Comparison of ENCODE assay signal across 10 cellular contexts in the genomic region with DNA sequence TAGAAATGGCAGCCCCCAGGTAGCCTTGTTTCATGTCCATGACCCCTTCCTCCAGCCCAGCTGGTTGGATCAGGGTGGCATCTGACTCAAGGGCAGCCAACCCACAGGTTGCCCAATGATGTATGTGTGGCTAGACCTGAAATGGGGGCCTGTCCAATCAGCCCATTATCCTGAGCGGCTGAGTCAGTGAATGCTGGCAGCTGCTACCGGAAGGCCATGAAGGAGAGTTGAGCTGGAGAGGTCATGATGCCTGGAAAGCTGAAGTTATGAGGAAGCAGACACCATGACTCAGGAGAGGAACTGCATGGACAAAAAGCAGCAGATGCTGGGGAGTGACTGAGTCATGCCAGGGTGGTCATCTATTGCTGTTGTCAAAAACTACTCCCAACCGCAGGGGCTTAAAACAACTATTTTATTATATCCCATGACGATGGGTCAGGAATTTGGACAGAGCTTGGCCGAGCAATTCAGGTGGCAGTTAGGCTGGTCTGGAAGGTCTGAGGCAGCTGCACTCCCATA.
A peak's percentile ranks its signal among the peaks of the same experiment; 100 is the strongest.
DNase-seq lines count a peak whose midpoint lies in the region; ATAC-seq and TF ChIP-seq lines count a peak whose summit lies in the region.
"Had no signal": no experiment of that assay in that cellular context is flagged by ENCODE, and none has a peak within 500 bp of the region (broad histone marks: within the 10 kb centered on the region; RNA-seq: fewer than 3 reads in every experiment).

No MANE protein-coding gene starts in this region.

- POLR2A ChIA-PET in Caco-2 (lab: Charles Lee), result no interaction called here

- no TSS peak for BruUV-seq in Caco-2 (replicated peaks; lab: Mats Ljungman, UMichigan)

- CTCF ChIA-PET in Caco-2 (lab: Charles Lee), result interaction anchor here (0.9 kb wide), 1 partner anchor 12 kb away, joined by 3 read pairs; no protein-coding TSS in a partner anchor

- H3K9me3 ChIP-seq in HAP-1 (no peaks in the 10 kb centered on the region), Caco-2 (no peaks in the 10 kb centered on the region)

- H3K4me3 ChIP-seq in HAP-1, result no peak overlapping the region
- H3K4me3 ChIP-seq in Caco-2 (ENCODE audit: low read depth, low read length), result no peak overlapping the region

- in situ Hi-C loops in HAP-1 (cut with MboI; ENCODE audit: low sequenced_read_pairs), result no loop called here

- no peak overlapping the region for H3K27ac Mint-ChIP-seq in Caco-2 (ENCODE audit: unreplicated experiment)
- H3K27ac Mint-ChIP-seq: activated T-cell treated with anti-CD3 and anti-CD28 coated beads, Interleukin-2, amount 50 U/mL, for 72 hours had no signal

- H3K36me3 Mint-ChIP-seq in Caco-2 (ENCODE audit: insufficient read depth, unreplicated experiment), result no peaks in the 10 kb centered on the region

- H3K27me3 ChIP-seq in HAP-1 (ENCODE audit: low read depth) (peaks cover 7% of the 10 kb centered on the region; the same call in 1 of the 2 replicates), Caco-2 (replicated peaks; ENCODE audit: control insufficient read depth, insufficient read depth, low read length) (no peaks in the 10 kb centered on the region)

- no peaks in the 10 kb centered on the region for H3K4me1 Mint-ChIP-seq in Caco-2 (ENCODE audit: low read depth, unreplicated experiment)

- intact Hi-C loops in Caco-2 (cut with micrococcal nuclease; ENCODE audit: unreplicated experiment), result no loop called here

- peaks cover 10% of the 10 kb centered on the region for H3K27me3 Mint-ChIP-seq in Caco-2 (ENCODE audit: insufficient read depth, unreplicated experiment)

- no peak for TF ChIP-seq CTCF in omental fat pad (IDR thresholded peaks at IDR 0.05)
- no peak for TF ChIP-seq CTCF in Caco-2 (IDR thresholded peaks at IDR 0.05; ENCODE audit: insufficient read depth in 1 of 2, low read depth in 1 of 2, low read length in 1 of 2, severe bottlenecking in 1 of 2, unreplicated experiment in 1 of 2)

- H3K4me1 ChIP-seq in HAP-1 (no peaks in the 10 kb centered on the region), Caco-2 (no peaks in the 10 kb centered on the region)

- no peaks in the 10 kb centered on the region for H3K36me3 ChIP-seq in HAP-1 (replicated peaks)
- no peaks in the 10 kb centered on the region for H3K36me3 ChIP-seq in Caco-2 (ENCODE audit: control insufficient read depth, insufficient read depth, low read length)

- DNase-seq in ELR (ENCODE audit: low read depth), result peak; percentile 100
- DNase-seq in OCI-M1 (lab: John Stamatoyannopoulos, UW), result peak; percentile 37
- DNase-seq in dermis blood vessel endothelial cell, result peak; percentile 99
- peak; percentile 28 for DNase-seq in omental fat pad (ENCODE audit: low spot score)
- DNase-seq in HAP-1 (ENCODE audit: low spot score in 2 of 2), result no peak
- no peak for DNase-seq in NAMALWA (ENCODE audit: low spot score)
- DNase-seq in Caco-2, result no peak
- DNase-seq: activated T-cell treated with anti-CD3 and anti-CD28 coated beads, Interleukin-2, amount 50 U/mL, for 72 hours; NCI-H524 had no signal

- peak; percentile 79 for ATAC-seq in omental fat pad (ENCODE audit: low FRiP score)
- ATAC-seq in HG02642 (IDR thresholded peaks at IDR 0.05; ENCODE audit: poor library complexity, unreplicated experiment), result no peak
- ATAC-seq: activated T-cell treated with anti-CD3 and anti-CD28 coated beads, Interleukin-2, amount 50 U/mL, for 72 hours had no signal

- no peak overlapping the region for H3K4me3 Mint-ChIP-seq in Caco-2 (ENCODE audit: unreplicated experiment)
- H3K4me3 Mint-ChIP-seq: activated T-cell treated with anti-CD3 and anti-CD28 coated beads, Interleukin-2, amount 50 U/mL, for 72 hours had no signal

- H3K9me3 Mint-ChIP-seq in Caco-2 (ENCODE audit: unreplicated experiment), result no peaks in the 10 kb centered on the region
- H3K9me3 Mint-ChIP-seq: activated T-cell treated with anti-CD3 and anti-CD28 coated beads, Interleukin-2, amount 50 U/mL, for 72 hours had no signal

Comparison
In these comparisons a context has a peak if more than half of its experiments do, and no peak if none do; other contexts are left out.
1. DNase-seq: peak in ELR (single experiment), OCI-M1 (single experiment), dermis blood vessel endothelial cell (single experiment) and omental fat pad (single experiment); none in HAP-1 (0 of 2), NAMALWA (single experiment) and Caco-2 (0 of 2).